10 cellular contexts compared by ENCODE assay signal in genomic region chr14:77641207-77641533, GRCh38. TPM values are rescaled to one million over a fixed set of nuclear protein-coding genes. Genes with fewer than 3 reads are reported as not detected.
DNase-seq lines count a peak whose midpoint lies in the region; ATAC-seq and TF ChIP-seq lines count a peak whose summit lies in the region.
"Had no signal": no experiment of that assay in that cellular context is flagged by ENCODE, and none has a peak within 500 bp of the region (broad histone marks: within the 10 kb centered on the region; RNA-seq: fewer than 3 reads in every experiment).

No MANE protein-coding gene starts in this region.

- peak; percentile 52 for DNase-seq in NOMO-1 treated with DMSO at 0.1 percent for 48 hours (lab: John Stamatoyannopoulos, UW; ENCODE audit: unreplicated experiment)
- no peak for DNase-seq in NOMO-1 (lab: John Stamatoyannopoulos, UW; ENCODE audit: unreplicated experiment in 2 of 2)
- no peak for DNase-seq in fibroblast of lung (ENCODE audit: low read depth in 2 of 2)
- no peak for DNase-seq in stimulated activated naive B cell treated with anti-CD40 and anti-IgM and Interleukin-4, amounts not matched to agents 10 μg/mL and 1 μg/mL and 100 μg/mL, for 72 hours
- no peak for DNase-seq in NK-92 (lab: John Stamatoyannopoulos, UW; ENCODE audit: unreplicated experiment)
- no peak for DNase-seq in NCI-H146 treated with DMSO at 0.1 percent for 48 hours (lab: John Stamatoyannopoulos, UW; ENCODE audit: unreplicated experiment)
- no peak for DNase-seq in HUDEP-2 (lab: John Stamatoyannopoulos, UW; ENCODE audit: unreplicated experiment in 76 of 76)

- H3K27me3 ChIP-seq in OCI-LY1 (ENCODE audit: insufficient read depth, low read length) (no peaks in the 10 kb centered on the region), fibroblast of lung (ENCODE audit: control insufficient read depth, insufficient read depth, low read length) (no peaks in the 10 kb centered on the region)

- no peaks in the 10 kb centered on the region for H3K9me2 ChIP-seq in OCI-LY1 (ENCODE audit: low read depth, low read length)

- no peaks in the 10 kb centered on the region for H4K20me1 ChIP-seq in OCI-LY1 (ENCODE audit: insufficient read depth, low read length)
- no peaks in the 10 kb centered on the region for H4K20me1 ChIP-seq in fibroblast of lung (ENCODE audit: control insufficient read depth, extremely low read depth, insufficient read depth, low read length)

- H3K4me3 ChIP-seq in OCI-LY1 (ENCODE audit: low read depth, low read length, poor library complexity, severe bottlenecking): peak overlapping the region; percentile 56
- H3K4me3 ChIP-seq in fibroblast of lung (replicated peaks in 1 of 4; ENCODE audit: control extremely low read depth in 1 of 4, insufficient read depth in 1 of 4, low read depth in 3 of 4, low read length in 4 of 4): no peak overlapping the region
- H3K4me3 ChIP-seq: A549 had no signal

- peak; percentile 54 for ATAC-seq in stimulated activated naive B cell treated with anti-CD40 and anti-IgM and Interleukin-4, amounts not matched to agents 10 μg/mL and 1 μg/mL and 100 μg/mL, for 72 hours (replicated peaks)

- H3K4me3 Mint-ChIP-seq in stimulated activated naive B cell treated with anti-CD40 and anti-IgM and Interleukin-4, amounts not matched to agents 10 μg/mL and 1 μg/mL and 100 μg/mL, for 72 hours: peak overlapping the region; percentile 94 to 95

- H3K27ac ChIP-seq in OCI-LY1 (ENCODE audit: low read depth, low read length, poor library complexity, severe bottlenecking): no peak overlapping the region
- no peak overlapping the region for H3K27ac ChIP-seq in fibroblast of lung (ENCODE audit: insufficient read depth, low read length)
- H3K27ac ChIP-seq: A549 had no signal

- peaks cover 0 to 2% of the 10 kb centered on the region in 2 donors for H3K9me3 Mint-ChIP-seq in stimulated activated naive B cell treated with anti-CD40 and anti-IgM and Interleukin-4, amounts not matched to agents 10 μg/mL and 1 μg/mL and 100 μg/mL, for 72 hours

- H3K4me2 ChIP-seq in OCI-LY1 (ENCODE audit: low read length): peak overlapping the region; percentile 72
- peak overlapping the region; percentile 70 for H3K4me2 ChIP-seq in fibroblast of lung (ENCODE audit: extremely low read depth, insufficient read depth, low read length)

- H3K4me1 Mint-ChIP-seq in stimulated activated naive B cell treated with anti-CD40 and anti-IgM and Interleukin-4, amounts not matched to agents 10 μg/mL and 1 μg/mL and 100 μg/mL, for 72 hours: peaks cover 12 to 18% of the 10 kb centered on the region in 2 donors

- H3K27ac Mint-ChIP-seq in stimulated activated naive B cell treated with anti-CD40 and anti-IgM and Interleukin-4, amounts not matched to agents 10 μg/mL and 1 μg/mL and 100 μg/mL, for 72 hours: peak overlapping the region; percentile 97

- H3K4me1 ChIP-seq in OCI-LY1 (ENCODE audit: insufficient read depth, low read length, severe bottlenecking) (peaks cover 16% of the 10 kb centered on the region), fibroblast of lung (ENCODE audit: control insufficient read depth, extremely low read depth, insufficient read depth, low read length) (peaks cover 4% of the 10 kb centered on the region)
- H3K4me1 ChIP-seq: prostate gland had no signal

- H3K36me3 ChIP-seq in OCI-LY1 (ENCODE audit: insufficient read depth, low read length) (no peaks in the 10 kb centered on the region), fibroblast of lung (ENCODE audit: control insufficient read depth, insufficient read depth, low read length) (no peaks in the 10 kb centered on the region)
- H3K36me3 ChIP-seq: prostate gland had no signal

- TF ChIP-seq CTCF in OCI-LY1 (IDR thresholded peaks at IDR 0.05; ENCODE audit: low read length) (no peak), fibroblast of lung (conservative IDR thresholded peaks at IDR 0.05 in 1 of 2, IDR thresholded peaks at IDR 0.05 in 1 of 2; ENCODE audit: low read depth in 1 of 2, low read length in 2 of 2) (no peak)

- H3K36me3 Mint-ChIP-seq in stimulated activated naive B cell treated with anti-CD40 and anti-IgM and Interleukin-4, amounts not matched to agents 10 μg/mL and 1 μg/mL and 100 μg/mL, for 72 hours: no peaks in the 10 kb centered on the region

- 0 out of 2 replicates have a peak, but pooled peaks cover 3% of the 10 kb centered on the region for H3K9me3 ChIP-seq in OCI-LY1 (ENCODE audit: low read length)
- no peaks in the 10 kb centered on the region for H3K9me3 ChIP-seq in fibroblast of lung (ENCODE audit: control insufficient read depth, insufficient read depth, low read depth, low read length)
- H3K9me3 ChIP-seq: prostate gland had no signal

- no peak overlapping the region for H2AFZ ChIP-seq in OCI-LY1 (ENCODE audit: low read length)
- H2AFZ ChIP-seq in fibroblast of lung (ENCODE audit: low read length): peak overlapping the region; percentile 90

- H3K79me2 ChIP-seq in OCI-LY1 (ENCODE audit: insufficient read depth, low read length): no peaks in the 10 kb centered on the region
- no peaks in the 10 kb centered on the region for H3K79me2 ChIP-seq in fibroblast of lung (ENCODE audit: control insufficient read depth, insufficient read depth, low read length)

- H3K9ac ChIP-seq in OCI-LY1 (ENCODE audit: low read length) (peak overlapping the region; percentile 58; the same call in 1 of the 2 replicates), fibroblast of lung (ENCODE audit: insufficient read depth, low read length) (no peak overlapping the region)

- no peaks in the 10 kb centered on the region for H3K27me3 Mint-ChIP-seq in stimulated activated naive B cell treated with anti-CD40 and anti-IgM and Interleukin-4, amounts not matched to agents 10 μg/mL and 1 μg/mL and 100 μg/mL, for 72 hours

- H3F3A ChIP-seq in OCI-LY1 (ENCODE audit: insufficient read depth, low read length): no peaks in the 10 kb centered on the region

RNA-seq across cellular contexts. Expression of gene SPTLC2, which starts 24.7 kb away (rescaled TPM):
- total RNA-seq in fibroblast of lung: 16.9 and 22.8 TPM in 2 replicates
- 23.7 and 25.9 TPM in 2 replicates for polyA plus RNA-seq in fibroblast of lung
- 15.8 and 18.0 TPM in 2 replicates for polyA plus RNA-seq in fibroblast of lung (2012)
- 11.2 and 29.7 TPM in 2 replicates for polyA minus RNA-seq in fibroblast of lung (ENCODE audit: low replicate concordance)
